1 cellular context compared by ENCODE assay signal in genomic region chr3:196214783-196215441, GRCh38.
TF ChIP-seq lines count a peak whose summit lies in the region.

No MANE protein-coding gene starts in this region.

TF ChIP-seq in HepG2, 621 proteins besides CTCF, POLR2A, EP300 and RAD21 (continued from another document and continues in another):
- TF ChIP-seq ZNF792 (CRISPR knock-in tag; IDR thresholded peaks at IDR 0.05) (peak; percentile 77; the same call in 1 of the 2 replicates), ZNF687 (CRISPR knock-in tag; IDR thresholded peaks at IDR 0.05) (peak; percentile 90), GMEB1 (CRISPR knock-in tag; IDR thresholded peaks at IDR 0.05; ENCODE audit: borderline replicate concordance) (peak; percentile 49; the same call in 1 of the 2 replicates), ZNF264 (CRISPR knock-in tag; IDR thresholded peaks at IDR 0.05) (peak; percentile 69; the same call in 1 of the 2 replicates), HOXD1 (CRISPR knock-in tag; IDR thresholded peaks at IDR 0.05) (peak; percentile 74; the same call in 1 of the 2 replicates), ELK4 (CRISPR knock-in tag; IDR thresholded peaks at IDR 0.05; ENCODE audit: borderline replicate concordance) (no peak), ZNF414 (CRISPR knock-in tag; IDR thresholded peaks at IDR 0.05) (0 out of 2 replicates have a peak, but pooled peaks have one; percentile 35), ASH2L (IDR thresholded peaks at IDR 0.05; ENCODE audit: insufficient read length, low read depth, low read length) (peak; percentile 58), EED (CRISPR knock-in tag; IDR thresholded peaks at IDR 0.05) (peak; percentile 86; the same call in 1 of the 2 replicates), RBFOX2 (IDR thresholded peaks at IDR 0.05; ENCODE audit: low read depth, low read length) (no peak), ZNF746 (CRISPR knock-in tag; IDR thresholded peaks at IDR 0.05) (peak; percentile 60; the same call in 1 of the 2 replicates), ZNF644 (CRISPR knock-in tag; IDR thresholded peaks at IDR 0.05; ENCODE audit: low read depth) (0 out of 2 replicates have a peak, but pooled peaks have one; percentile 28), THRA (CRISPR knock-in tag; IDR thresholded peaks at IDR 0.05; ENCODE audit: borderline replicate concordance) (peak; percentile 95; the same call in 1 of the 2 replicates), BHLHE40 (IDR thresholded peaks at IDR 0.05; ENCODE audit: low read length) (peak; percentile 91), FOXA3 (CRISPR knock-in tag; IDR thresholded peaks at IDR 0.05) (peak; percentile 74), GFI1 (CRISPR knock-in tag; IDR thresholded peaks at IDR 0.05; ENCODE audit: borderline replicate concordance) (0 out of 2 replicates have a peak, but pooled peaks have one; percentile 23), HMGXB3 (CRISPR knock-in tag; IDR thresholded peaks at IDR 0.05; ENCODE audit: borderline replicate concordance) (peak; percentile 81; the same call in 1 of the 2 replicates), ZBTB7B (CRISPR knock-in tag; IDR thresholded peaks at IDR 0.05) (peak; percentile 99), ZNF703 (CRISPR knock-in tag; IDR thresholded peaks at IDR 0.05; ENCODE audit: borderline replicate concordance) (0 out of 2 replicates have a peak, but pooled peaks have one; percentile 34), TBL1XR1 (IDR thresholded peaks at IDR 0.05; ENCODE audit: borderline replicate concordance, low read length, partially characterized antibody) (peak; percentile 64), ZNF292 (CRISPR knock-in tag; IDR thresholded peaks at IDR 0.05; ENCODE audit: borderline replicate concordance, low read depth) (peak; percentile 90), GMEB2 (CRISPR knock-in tag; IDR thresholded peaks at IDR 0.05; ENCODE audit: low read depth) (no peak), ZNF432 (CRISPR knock-in tag; IDR thresholded peaks at IDR 0.05; ENCODE audit: borderline replicate concordance) (no peak), SP1 (IDR thresholded peaks at IDR 0.05) (no peak), SP1 (CRISPR knock-in tag; IDR thresholded peaks at IDR 0.05) (no peak), KDM2A (CRISPR knock-in tag; IDR thresholded peaks at IDR 0.05; ENCODE audit: borderline replicate concordance, low read depth) (peak; percentile 44; the same call in 1 of the 2 replicates), KAT8 (CRISPR knock-in tag; IDR thresholded peaks at IDR 0.05) (peak; percentile 56; the same call in 1 of the 2 replicates), ETV5 (CRISPR knock-in tag; IDR thresholded peaks at IDR 0.05; ENCODE audit: borderline replicate concordance) (peak; percentile 91; the same call in 1 of the 2 replicates), AHR (CRISPR knock-in tag; IDR thresholded peaks at IDR 0.05) (0 out of 2 replicates have a peak, but pooled peaks have one; percentile 35), TAF1 (CRISPR knock-in tag; IDR thresholded peaks at IDR 0.05) (0 out of 2 replicates have a peak, but pooled peaks have one; percentile 16), TFDP1 (CRISPR knock-in tag; IDR thresholded peaks at IDR 0.05; ENCODE audit: borderline replicate concordance) (peak; percentile 56; the same call in 1 of the 2 replicates), HOMEZ (CRISPR knock-in tag; IDR thresholded peaks at IDR 0.05; ENCODE audit: low read depth) (peak; percentile 83), ZMAT3 (CRISPR knock-in tag; conservative IDR thresholded peaks at IDR 0.05) (peak; percentile 62; the same call in 1 of the 2 replicates), ZBTB38 (CRISPR knock-in tag; IDR thresholded peaks at IDR 0.05) (peak; percentile 86), RCOR2 (CRISPR knock-in tag; IDR thresholded peaks at IDR 0.05) (peak; percentile 83), KLF16 (CRISPR knock-in tag; IDR thresholded peaks at IDR 0.05) (peak in 1 of 2 experiments; percentile 80; a peak in 2 of 4 replicates)
